ENCODE assay signal across 8 cellular contexts in the genomic region with DNA sequence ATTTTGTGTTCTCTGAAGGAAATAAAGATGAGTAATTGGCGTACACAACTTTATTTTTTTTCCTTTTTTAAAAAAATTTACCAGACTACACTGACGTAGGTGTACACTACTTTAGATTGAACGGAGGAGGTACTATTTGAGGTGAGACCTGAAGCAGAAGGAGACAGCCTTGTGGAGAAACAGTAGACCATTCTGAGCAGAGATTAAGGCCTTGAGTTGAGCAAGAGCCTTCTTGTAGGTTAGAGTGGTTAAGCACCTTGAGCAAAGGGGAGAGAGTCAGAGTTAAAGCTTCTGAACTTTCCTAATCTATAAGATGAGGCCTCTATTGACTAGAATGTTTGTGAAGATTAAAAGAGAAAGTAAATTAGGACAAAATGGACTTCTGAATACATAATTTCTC. TPM values are rescaled to one million over a fixed set of nuclear protein-coding genes. Genes with fewer than 3 reads are reported as not detected.
DNase-seq lines count a peak whose midpoint lies in the region; ATAC-seq and TF ChIP-seq lines count a peak whose summit lies in the region.

No MANE protein-coding gene starts in this region.

- WGBS in stomach, 5 donors, result 37 to 56% (median 45%) methylated on average over 3 of the region's 3 CpGs

- H3K4me1 Mint-ChIP-seq in activated CD4-positive, alpha-beta T cell treated with anti-CD3 and anti-CD28 coated beads for 36 hours, result peaks cover 30% of the 10 kb centered on the region
- H3K4me1 Mint-ChIP-seq in T-helper 1 cell treated with Interleukin-12 subunit alpha and Interleukin-12 subunit beta and Interleukin-4 antibody, amounts not matched to agents 30 μg/mL and 1 μg/mL, for 36 hours (ENCODE audit: low read depth), result peaks cover 29% of the 10 kb centered on the region

- intact Hi-C loops in activated CD4-positive, alpha-beta T cell treated with anti-CD3 and anti-CD28 coated beads for 36 hours (cut with DNase I, micrococcal nuclease), result loop anchor here (2.0 to 10.0 kb wide), 5 partner anchors 33 to 487 kb away; partner anchors contain the start of gene WIF1 (in 1 of the 2)
- intact Hi-C loops in stomach (cut with DNase I; ENCODE audit: low total_unique reads), result no loop called here

- POLR2A ChIA-PET in activated CD4-positive, alpha-beta T cell treated with anti-CD3 and anti-CD28 coated beads for 36 hours (lab: Charles Lee), result interaction anchor here (0.6 to 0.9 kb wide), 2 partner anchors 10 to 60 kb away, joined by 3 to 4 read pairs; no protein-coding TSS in a partner anchor

- H3K36me3 Mint-ChIP-seq in activated CD4-positive, alpha-beta T cell treated with anti-CD3 and anti-CD28 coated beads for 36 hours (ENCODE audit: low read depth), result peaks cover 27% of the 10 kb centered on the region
- peaks cover 22% of the 10 kb centered on the region for H3K36me3 Mint-ChIP-seq in T-helper 1 cell treated with Interleukin-12 subunit alpha and Interleukin-12 subunit beta and Interleukin-4 antibody, amounts not matched to agents 30 μg/mL and 1 μg/mL, for 36 hours (ENCODE audit: low read depth)

- no peak for ATAC-seq in activated CD4-positive, alpha-beta T cell treated with anti-CD3 and anti-CD28 coated beads for 36 hours
- ATAC-seq in foreskin keratinocyte (no peak), GM21515 (IDR thresholded peaks at IDR 0.05; ENCODE audit: unreplicated experiment) (no peak)

- peaks cover 26% of the 10 kb centered on the region for H3K4me1 ChIP-seq in foreskin keratinocyte
- peaks cover 35 to 70% (median 56%) of the 10 kb centered on the region in 4 donors for H3K4me1 ChIP-seq in stomach

- H3K36me3 ChIP-seq in stomach, result peaks cover 0 to 13% (median 0%) of the 10 kb centered on the region in 4 donors

- no peaks in the 10 kb centered on the region for H3K9me3 ChIP-seq in stomach

- H3K9me3 Mint-ChIP-seq in activated CD4-positive, alpha-beta T cell treated with anti-CD3 and anti-CD28 coated beads for 36 hours (ENCODE audit: low read depth), result no peaks in the 10 kb centered on the region
- H3K9me3 Mint-ChIP-seq in T-helper 1 cell treated with Interleukin-12 subunit alpha and Interleukin-12 subunit beta and Interleukin-4 antibody, amounts not matched to agents 30 μg/mL and 1 μg/mL, for 36 hours, result no peaks in the 10 kb centered on the region

- H3K27ac ChIP-seq in foreskin keratinocyte (no peak overlapping the region), stomach (no peak overlapping the region)

- in situ Hi-C loops in GM13977 (cut with MboI; ENCODE audit: low pct_unique_long_range_greater_than_20kb, low sequenced_read_pairs, unreplicated experiment), result loop anchor here (10.0 kb wide), 1 partner anchor 53 kb away; no protein-coding TSS in a partner anchor

- no peak for TF ChIP-seq POLR2A in stomach (IDR thresholded peaks at IDR 0.05)

- peak overlapping the region; percentile 86 to 99 (median 96) for H3K4me3 ChIP-seq in stomach

- H3K27me3 ChIP-seq in foreskin keratinocyte, result no peaks in the 10 kb centered on the region
- no peaks in the 10 kb centered on the region for H3K27me3 ChIP-seq in stomach

- no peaks in the 10 kb centered on the region for H3K27me3 Mint-ChIP-seq in activated CD4-positive, alpha-beta T cell treated with anti-CD3 and anti-CD28 coated beads for 36 hours
- H3K27me3 Mint-ChIP-seq in T-helper 1 cell treated with Interleukin-12 subunit alpha and Interleukin-12 subunit beta and Interleukin-4 antibody, amounts not matched to agents 30 μg/mL and 1 μg/mL, for 36 hours (ENCODE audit: low read depth), result peaks cover 2% of the 10 kb centered on the region

- DNase-seq in activated CD4-positive, alpha-beta T cell treated with anti-CD3 and anti-CD28 coated beads for 36 hours, result no peak
- DNase-seq in activated CD4-positive, alpha-beta T cell treated with anti-CD3 and anti-CD28 coated beads, Interleukin-2, amount 50 U/mL, for 4 hours, result no peak
- peak; percentile 6 to 34 for DNase-seq in foreskin keratinocyte
- DNase-seq in stomach, result no peak
- no peak for DNase-seq in GM13977 (ENCODE audit: low spot score)
- no peak for DNase-seq in NCI-H2196 (lab: John Stamatoyannopoulos, UW; ENCODE audit: unreplicated experiment)

- CTCF ChIA-PET in activated CD4-positive, alpha-beta T cell treated with anti-CD3 and anti-CD28 coated beads for 36 hours (lab: Charles Lee), result interaction anchor here (0.7 to 1.5 kb wide), 5 partner anchors 9 to 375 kb away, joined by 3 to 5 read pairs (median 4); no protein-coding TSS in a partner anchor

- H3K4me3 Mint-ChIP-seq in activated CD4-positive, alpha-beta T cell treated with anti-CD3 and anti-CD28 coated beads for 36 hours, result peak overlapping the region; percentile 92
- H3K4me3 Mint-ChIP-seq in T-helper 1 cell treated with Interleukin-12 subunit alpha and Interleukin-12 subunit beta and Interleukin-4 antibody, amounts not matched to agents 30 μg/mL and 1 μg/mL, for 36 hours, result peak overlapping the region; percentile 82

- TF ChIP-seq CTCF in foreskin keratinocyte (conservative IDR thresholded peaks at IDR 0.05), result no peak
- TF ChIP-seq CTCF in stomach (IDR thresholded peaks at IDR 0.05), result no peak
- no peak for TF ChIP-seq CTCF in GM13977 (IDR thresholded peaks at IDR 0.05; ENCODE audit: extremely low read depth, insufficient read depth, missing control alignments)

- H3K27ac Mint-ChIP-seq in activated CD4-positive, alpha-beta T cell treated with anti-CD3 and anti-CD28 coated beads for 36 hours, result peak overlapping the region; percentile 13
- peak overlapping the region; percentile 53 for H3K27ac Mint-ChIP-seq in T-helper 1 cell treated with Interleukin-12 subunit alpha and Interleukin-12 subunit beta and Interleukin-4 antibody, amounts not matched to agents 30 μg/mL and 1 μg/mL, for 36 hours

- TF ChIP-seq EP300 in stomach (IDR thresholded peaks at IDR 0.05), result no peak

RNA-seq across cellular contexts. Expression of gene LEMD3, which starts 2.5 kb away (rescaled TPM):
- 10 to 100 TPM; 15.9 to 17.6 TPM for total RNA-seq in activated CD4-positive, alpha-beta T cell treated with anti-CD3 and anti-CD28 coated beads for 36 hours
- 22.8 and 23.6 TPM in 2 replicates for total RNA-seq in foreskin keratinocyte
- polyA plus RNA-seq in foreskin keratinocyte, result 4.2 and 4.7 TPM in 2 replicates
- total RNA-seq in stomach, result 100 to 1,000 TPM in 1 of 5 donors, 10 to 100 TPM in 4; 10.5 to 230 (median 31.2) TPM
- polyA plus RNA-seq in stomach, result 1 to 10 TPM; 2.7 to 5.8 (median 3.9) TPM

RNA-seq across cellular contexts. Expression of gene WIF1, which starts 50.8 kb away (rescaled TPM):
- total RNA-seq in activated CD4-positive, alpha-beta T cell treated with anti-CD3 and anti-CD28 coated beads for 36 hours, result not detected
- total RNA-seq in foreskin keratinocyte, result not detected in 2 replicates
- polyA plus RNA-seq in foreskin keratinocyte, result not detected in 2 replicates
- 10 to 100 TPM in 2 of 5 donors, 1 to 10 TPM in 2, not detected in 1; 1.4 to 11.1 (median 7.1) TPM for total RNA-seq in stomach
- under 1 TPM in 1 of 3 donors, not detected in 2; 0.10 TPM for polyA plus RNA-seq in stomach

Comparison
In these comparisons a context has a peak if more than half of its experiments do, and no peak if none do; other contexts are left out.
1. DNase-seq: peak in foreskin keratinocyte (2 of 2); none in activated CD4-positive, alpha-beta T cell treated with anti-CD3 and anti-CD28 coated beads for 36 hours (single experiment), activated CD4-positive, alpha-beta T cell treated with anti-CD3 and anti-CD28 coated beads, Interleukin-2, amount 50 U/mL, for 4 hours (0 of 2), stomach (single experiment), GM13977 (single experiment) and NCI-H2196 (single experiment).